8 cellular contexts compared by ENCODE assay signal in genomic region chr7:100493476-100494264, GRCh38. TPM values are rescaled to one million over a fixed set of nuclear protein-coding genes. Genes with fewer than 3 reads are reported as not detected.
A peak's percentile ranks its signal among the peaks of the same experiment; 100 is the strongest.
DNase-seq lines count a peak whose midpoint lies in the region; ATAC-seq, FAIRE-seq and TF ChIP-seq lines count a peak whose summit lies in the region.

No MANE protein-coding gene starts in this region.

- no peak for TF ChIP-seq EP300 in tibial nerve (IDR thresholded peaks at IDR 0.05)

- CTCF ChIA-PET in activated CD4-positive, alpha-beta memory T cell treated with anti-CD3 and anti-CD28 coated beads, Interleukin-2, amount 10 ng/mL, durations not matched to agents 7 days and 5 days (lab: Charles Lee), result interaction anchor here (0.6 to 2.0 kb wide), 8 partner anchors 11 to 359 kb away, joined by 3 to 11 read pairs (median 3); partner anchors contain the start of gene SLC12A9

- peak overlapping the region; percentile 48 for H3K4me3 Mint-ChIP-seq in activated CD4-positive, alpha-beta memory T cell treated with anti-CD3 and anti-CD28 coated beads, Interleukin-2, amount 10 ng/mL, durations not matched to agents 7 days and 5 days
- peak overlapping the region; percentile 82 for H3K4me3 Mint-ChIP-seq in endothelial cell (ENCODE audit: unreplicated experiment)
- H3K4me3 Mint-ChIP-seq in natural killer cell, result peak overlapping the region; percentile 69

- DNase-seq in NCI-H146 (lab: John Stamatoyannopoulos, UW) (peak; percentile 18), NCI-H146 treated with DMSO at 0.1 percent for 48 hours (lab: John Stamatoyannopoulos, UW; ENCODE audit: unreplicated experiment) (no peak), endothelial cell (ENCODE audit: low spot score) (peak; percentile 51), natural killer cell (no peak), tibial nerve (ENCODE audit: low spot score in 2 of 2) (no peak), RCC 7860 (ENCODE audit: low spot score) (no peak), DMS114 treated with DMSO at 0.1 percent for 48 hours (lab: John Stamatoyannopoulos, UW; ENCODE audit: unreplicated experiment) (no peak)
- DNase-seq in activated CD4-positive, alpha-beta memory T cell treated with anti-CD3 and anti-CD28 coated beads, Interleukin-2, amount 10 ng/mL, durations not matched to agents 7 days and 5 days, result peak; percentile 66

- 9 to 13% methylated on average over 29 to 36 of the region's 56 CpGs for WGBS in tibial nerve, 2 donors

- POLR2A ChIA-PET in activated CD4-positive, alpha-beta memory T cell treated with anti-CD3 and anti-CD28 coated beads, Interleukin-2, amount 10 ng/mL, durations not matched to agents 7 days and 5 days (lab: Charles Lee), result interaction anchor here (0.6 to 1.8 kb wide), 5 partner anchors 9 to 212 kb away, joined by 3 to 7 read pairs (median 3); partner anchors contain the start of genes POP7 and ZCWPW1

- intact Hi-C loops in natural killer cell (cut with micrococcal nuclease), result no loop called here

- peak overlapping the region; percentile 21 to 49 (median 32) for H3K4me3 ChIP-seq in tibial nerve

- no peaks in the 10 kb centered on the region for H3K27me3 ChIP-seq in tibial nerve

- H3K9me3 ChIP-seq in tibial nerve, result no peaks in the 10 kb centered on the region

- peaks cover 0 to 25% (median 0%) of the 10 kb centered on the region in 3 donors for H3K36me3 ChIP-seq in tibial nerve

- ATAC-seq in natural killer cell, result peak; percentile 60 to 84 (median 77)

- H3K9me3 Mint-ChIP-seq in activated CD4-positive, alpha-beta memory T cell treated with anti-CD3 and anti-CD28 coated beads, Interleukin-2, amount 10 ng/mL, durations not matched to agents 7 days and 5 days, result no peaks in the 10 kb centered on the region
- H3K9me3 Mint-ChIP-seq in endothelial cell (ENCODE audit: unreplicated experiment) (no peaks in the 10 kb centered on the region), natural killer cell (no peaks in the 10 kb centered on the region)

- H3K36me3 Mint-ChIP-seq in activated CD4-positive, alpha-beta memory T cell treated with anti-CD3 and anti-CD28 coated beads, Interleukin-2, amount 10 ng/mL, durations not matched to agents 7 days and 5 days (ENCODE audit: low read depth), result no peaks in the 10 kb centered on the region
- H3K36me3 Mint-ChIP-seq in endothelial cell (ENCODE audit: low read depth, unreplicated experiment), result peaks cover 5% of the 10 kb centered on the region
- no peaks in the 10 kb centered on the region for H3K36me3 Mint-ChIP-seq in natural killer cell

- no peak for FAIRE-seq in RCC 7860 (lab: Jason Lieb, UNC)

- no peak for TF ChIP-seq CTCF in endothelial cell (IDR thresholded peaks at IDR 0.05; ENCODE audit: unreplicated experiment)
- no peak for TF ChIP-seq CTCF in natural killer cell (IDR thresholded peaks at IDR 0.05)
- TF ChIP-seq CTCF in tibial nerve (IDR thresholded peaks at IDR 0.05), result peak in 1 of 5 experiments; percentile 13

- no peak for TF ChIP-seq POLR2A in tibial nerve (IDR thresholded peaks at IDR 0.05)

- H3K4me1 ChIP-seq in tibial nerve, result peaks cover 0 to 27% (median 5%) of the 10 kb centered on the region in 4 donors

- H3K27ac ChIP-seq in tibial nerve, result peak overlapping the region in 2 of 4 donors; percentile 7 to 75

- peaks cover 17% of the 10 kb centered on the region for H3K27me3 Mint-ChIP-seq in activated CD4-positive, alpha-beta memory T cell treated with anti-CD3 and anti-CD28 coated beads, Interleukin-2, amount 10 ng/mL, durations not matched to agents 7 days and 5 days
- H3K27me3 Mint-ChIP-seq in endothelial cell (ENCODE audit: unreplicated experiment) (peaks cover 11% of the 10 kb centered on the region), natural killer cell (ENCODE audit: low read depth in 2 of 2) (peaks cover 32 to 41% of the 10 kb centered on the region in 2 donors)

- no peak overlapping the region for H3K27ac Mint-ChIP-seq in activated CD4-positive, alpha-beta memory T cell treated with anti-CD3 and anti-CD28 coated beads, Interleukin-2, amount 10 ng/mL, durations not matched to agents 7 days and 5 days
- H3K27ac Mint-ChIP-seq in endothelial cell (ENCODE audit: unreplicated experiment) (no peak overlapping the region), natural killer cell (no peak overlapping the region)

- peaks cover 13% of the 10 kb centered on the region for H3K4me1 Mint-ChIP-seq in activated CD4-positive, alpha-beta memory T cell treated with anti-CD3 and anti-CD28 coated beads, Interleukin-2, amount 10 ng/mL, durations not matched to agents 7 days and 5 days
- H3K4me1 Mint-ChIP-seq in endothelial cell (ENCODE audit: unreplicated experiment), result peaks cover 4% of the 10 kb centered on the region
- peaks cover 0 to 10% of the 10 kb centered on the region in 2 donors for H3K4me1 Mint-ChIP-seq in natural killer cell

RNA-seq across cellular contexts. Expression of gene NYAP1, which starts 9.9 kb away (rescaled TPM):
- total RNA-seq in activated CD4-positive, alpha-beta memory T cell treated with anti-CD3 and anti-CD28 coated beads, Interleukin-2, amount 10 ng/mL, durations not matched to agents 7 days and 5 days, result under 1 TPM; 0.05 to 0.13 TPM
- total RNA-seq in endothelial cell (ENCODE audit: unreplicated experiment) (2.2 TPM), natural killer cell (under 1 TPM in 2 of 3 donors, not detected in 1; 0.12 to 0.13 TPM), tibial nerve (10 to 100 TPM in 3 of 4 donors, 1 to 10 TPM in 1; 8.8 to 21.3 (median 11.4) TPM)

RNA-seq across cellular contexts. Expression of gene TSC22D4, which starts 14.7 kb away (rescaled TPM):
- total RNA-seq in activated CD4-positive, alpha-beta memory T cell treated with anti-CD3 and anti-CD28 coated beads, Interleukin-2, amount 10 ng/mL, durations not matched to agents 7 days and 5 days, result 100 to 1,000 TPM; 133 to 136 TPM
- total RNA-seq in endothelial cell (ENCODE audit: unreplicated experiment) (94.3 TPM), natural killer cell (100 to 1,000 TPM; 140 to 173 (median 168) TPM), tibial nerve (100 to 1,000 TPM; 154 to 224 (median 188) TPM)

RNA-seq across cellular contexts. Expression of gene SPACDR, which starts 29.6 kb away (rescaled TPM):
- 1 to 10 TPM; 4.0 to 4.3 TPM for total RNA-seq in activated CD4-positive, alpha-beta memory T cell treated with anti-CD3 and anti-CD28 coated beads, Interleukin-2, amount 10 ng/mL, durations not matched to agents 7 days and 5 days
- total RNA-seq in endothelial cell (ENCODE audit: unreplicated experiment) (4.3 TPM), natural killer cell (1 to 10 TPM; 2.3 to 4.1 (median 3.9) TPM), tibial nerve (1 to 10 TPM in 3 of 4 donors, not detected in 1; 1.5 to 2.1 (median 1.8) TPM)

RNA-seq across cellular contexts. Expression of gene AGFG2, which starts 45.3 kb away (rescaled TPM):
- 10 to 100 TPM; 53.9 to 59.8 TPM for total RNA-seq in activated CD4-positive, alpha-beta memory T cell treated with anti-CD3 and anti-CD28 coated beads, Interleukin-2, amount 10 ng/mL, durations not matched to agents 7 days and 5 days
- 48.6 TPM for total RNA-seq in endothelial cell (ENCODE audit: unreplicated experiment)
- 10 to 100 TPM; 21.5 to 32.6 (median 22.2) TPM for total RNA-seq in natural killer cell
- 10 to 100 TPM; 17.1 to 54.6 (median 35.0) TPM for total RNA-seq in tibial nerve

RNA-seq across cellular contexts. Expression of gene PPP1R35, which starts 57.4 kb away (rescaled TPM):
- total RNA-seq in activated CD4-positive, alpha-beta memory T cell treated with anti-CD3 and anti-CD28 coated beads, Interleukin-2, amount 10 ng/mL, durations not matched to agents 7 days and 5 days, result 100 to 1,000 TPM; 100 to 101 TPM
- 27.3 TPM for total RNA-seq in endothelial cell (ENCODE audit: unreplicated experiment)
- total RNA-seq in natural killer cell, result 10 to 100 TPM; 41.0 to 45.1 (median 44.7) TPM
- total RNA-seq in tibial nerve, result 10 to 100 TPM; 44.3 to 85.8 (median 53.3) TPM

Comparison
In these comparisons a context has a peak if more than half of its experiments do, and no peak if none do; other contexts are left out.
1. DNase-seq: peak in NCI-H146 (single experiment), activated CD4-positive, alpha-beta memory T cell treated with anti-CD3 and anti-CD28 coated beads, Interleukin-2, amount 10 ng/mL, durations not matched to agents 7 days and 5 days (single experiment) and endothelial cell (single experiment); none in NCI-H146 treated with DMSO at 0.1 percent for 48 hours (single experiment), natural killer cell (single experiment), tibial nerve (0 of 2), RCC 7860 (single experiment) and DMS114 treated with DMSO at 0.1 percent for 48 hours (single experiment).
2. Peak in every context shown above with its lines, with median percentiles within 50 percentile points of each other: H3K4me3 Mint-ChIP-seq.